ENCODE assay signal across 9 cellular contexts in genomic region chr22:21000215-21000986, GRCh38. TPM values are rescaled to one million over a fixed set of nuclear protein-coding genes. Genes with fewer than 3 reads are reported as not detected.
A peak's percentile ranks its signal among the peaks of the same experiment; 100 is the strongest.
DNase-seq lines count a peak whose midpoint lies in the region; ATAC-seq, FAIRE-seq and TF ChIP-seq lines count a peak whose summit lies in the region.
"Had no signal": no experiment of that assay in that cellular context is flagged by ENCODE, and none has a peak within 500 bp of the region (broad histone marks: within the 10 kb centered on the region; RNA-seq: fewer than 3 reads in every experiment).

No MANE protein-coding gene starts in this region.

- H3K9me3 ChIP-seq in PC-3 (ENCODE audit: low read length) (no peaks in the 10 kb centered on the region), pancreas (no peaks in the 10 kb centered on the region)

- ATAC-seq in PC-3 = peak; percentile 6; the same call in 1 of the 2 replicates
- ATAC-seq in effector memory CD8-positive, alpha-beta T cell (replicated peaks) = no peak
- ATAC-seq in pancreas = no peak
- no peak for ATAC-seq in HG03432 (IDR thresholded peaks at IDR 0.05; ENCODE audit: unreplicated experiment)
- no peak for ATAC-seq in HG02970 (IDR thresholded peaks at IDR 0.05; ENCODE audit: low FRiP score, unreplicated experiment)
- ATAC-seq in HG02840 (IDR thresholded peaks at IDR 0.05; ENCODE audit: low FRiP score, unreplicated experiment) = no peak

- peak overlapping the region; percentile 100 for H3K4me2 ChIP-seq in PC-3 (ENCODE audit: low read length)

- H3K27ac ChIP-seq in PC-3 (ENCODE audit: low read length) (no peak overlapping the region), pancreas (peak overlapping the region in 3 of 4 donors; percentile 98 to 99 (median 99))

- peak overlapping the region; percentile 96 for H3K9ac ChIP-seq in PC-3 (ENCODE audit: low read length)

- H3F3A ChIP-seq in PC-3 (ENCODE audit: low read length, unreplicated experiment) = no peaks in the 10 kb centered on the region

- H4K20me1 ChIP-seq in PC-3 (ENCODE audit: low read length) = no peaks in the 10 kb centered on the region

- TF ChIP-seq CTCF in GM06990 (IDR thresholded peaks at IDR 0.05; ENCODE audit: insufficient read depth, low read length, poor library complexity, severe bottlenecking) (no peak), PC-3 (conservative IDR thresholded peaks at IDR 0.05; ENCODE audit: low read depth, low read length) (no peak), pancreas (IDR thresholded peaks at IDR 0.05) (no peak)

- FAIRE-seq in pancreas (lab: Jason Lieb, UNC) = no peak

- no peaks in the 10 kb centered on the region for H3K9me2 ChIP-seq in PC-3 (replicated peaks; ENCODE audit: low read length)

- no peaks in the 10 kb centered on the region for H3K27me3 Mint-ChIP-seq in effector memory CD8-positive, alpha-beta T cell

- no TSS peak for BruUV-seq in PC-3 (replicated peaks; lab: Mats Ljungman, UMichigan)

- H3K4me1 ChIP-seq in PC-3 (ENCODE audit: insufficient read depth, low read length) (peaks cover 24% of the 10 kb centered on the region), pancreas (peaks cover 0 to 24% (median 22%) of the 10 kb centered on the region in 3 donors)

- peak overlapping the region; percentile 93 to 97 for H3K4me3 Mint-ChIP-seq in effector memory CD8-positive, alpha-beta T cell

- H3K27me3 ChIP-seq in GM06990 (replicated peaks; ENCODE audit: control insufficient read depth, insufficient read depth, low read length) (no peaks in the 10 kb centered on the region), PC-3 (ENCODE audit: low read length) (no peaks in the 10 kb centered on the region), pancreas (no peaks in the 10 kb centered on the region)

- WGBS in pancreas, 2 donors = 38 to 41% methylated on average over 20 to 21 of the region's 21 CpGs

- H3K36me3 ChIP-seq in GM06990 (ENCODE audit: control insufficient read depth, insufficient read depth, low read length) (peaks cover 24% of the 10 kb centered on the region), PC-3 (ENCODE audit: low read depth, low read length) (peaks cover 6% of the 10 kb centered on the region; the same call in 1 of the 2 replicates), pancreas (peaks cover 0 to 13% (median 5%) of the 10 kb centered on the region in 3 donors)

- no peak overlapping the region for H2AFZ ChIP-seq in PC-3 (ENCODE audit: low read length)

- CTCF ChIA-PET in PC-3 (lab: Charles Lee) = no interaction called here

- POLR2A ChIA-PET in PC-3 (lab: Charles Lee; ENCODE audit: unreplicated experiment) = no interaction called here

- peaks cover 36% of the 10 kb centered on the region for H3K79me2 ChIP-seq in PC-3 (ENCODE audit: low read length)

- H3K27ac Mint-ChIP-seq in effector memory CD8-positive, alpha-beta T cell = peak overlapping the region; percentile 99 to 100

- H3K9me3 Mint-ChIP-seq in effector memory CD8-positive, alpha-beta T cell = no peaks in the 10 kb centered on the region

- DNase-seq in GM06990 (ENCODE audit: extremely low read depth, insufficient read length) = no peak
- DNase-seq in PC-3 = peak; percentile 9
- no peak for DNase-seq in effector memory CD8-positive, alpha-beta T cell
- DNase-seq in pancreas = peak in 1 of 6 donors; percentile 54
- no peak for DNase-seq in stimulated activated naive CD4-positive, alpha-beta T cell (lab: John Stamatoyannopoulos, UW)

- H3K4me3 ChIP-seq in GM06990 (replicated peaks; ENCODE audit: low read depth, low read length) (peak overlapping the region; percentile 81), PC-3 (ENCODE audit: low read length) (peak overlapping the region; percentile 92), pancreas (peak overlapping the region in 3 of 4 donors; percentile 60 to 74 (median 72))

- H3K4me1 Mint-ChIP-seq in effector memory CD8-positive, alpha-beta T cell (ENCODE audit: low read depth in 2 of 2) = peaks cover 22 to 27% of the 10 kb centered on the region in 2 donors

- intact Hi-C loops in PC-3 (cut with micrococcal nuclease) (no loop called here), pancreas (cut with DNase I) (no loop called here)

- peaks cover 55% of the 10 kb centered on the region for H3K36me3 Mint-ChIP-seq in effector memory CD8-positive, alpha-beta T cell (ENCODE audit: insufficient read depth)

RNA-seq across cellular contexts. Expression of gene THAP7, which starts 1.5 kb away (rescaled TPM):
- total RNA-seq in PC-3 (2014; rRNA removed) (43.0 and 44.3 TPM in 2 replicates), pancreas (10 to 100 TPM in 5 of 6 donors, 1 to 10 TPM in 1; 9.0 to 16.0 (median 13.0) TPM)
- 10 to 100 TPM; 52.1 to 54.9 TPM for polyA plus RNA-seq in pancreas

RNA-seq across cellular contexts. Expression of gene P2RX6, which starts 14.6 kb away (rescaled TPM):
- 1.1 TPM in 1 of 2 replicates, not detected in the other for total RNA-seq in PC-3 (2014; rRNA removed)
- total RNA-seq in pancreas = under 1 TPM in 5 of 6 donors, not detected in 1; 0.09 to 0.40 (median 0.37) TPM
- polyA plus RNA-seq in pancreas = 1 to 10 TPM in 1 of 2 donors, under 1 TPM in 1; 0.57 to 2.9 TPM

RNA-seq across cellular contexts. Expression of gene LZTR1, which starts 18.3 kb away (rescaled TPM):
- 41.0 and 49.3 TPM in 2 replicates for total RNA-seq in PC-3 (2014; rRNA removed)
- total RNA-seq in pancreas = 10 to 100 TPM; 15.0 to 42.0 (median 21.8) TPM
- polyA plus RNA-seq in pancreas = 10 to 100 TPM; 53.4 to 56.2 TPM

RNA-seq across cellular contexts. Expression of gene SLC7A4, which starts 32.0 kb away (rescaled TPM):
- not detected in 2 replicates for total RNA-seq in PC-3 (2014; rRNA removed)
- under 1 TPM in 5 of 6 donors, not detected in 1; 0.09 to 0.28 (median 0.18) TPM for total RNA-seq in pancreas
- 1 to 10 TPM in 1 of 2 donors, under 1 TPM in 1; 0.68 to 1.4 TPM for polyA plus RNA-seq in pancreas
- total RNA-seq: T-helper 1 cell treated with Interleukin-12 subunit alpha and Interleukin-12 subunit beta and Interleukin-4 antibody, amounts not matched to agents 30 ng/mL and 1 ng/mL, for 36 hours had no signal

RNA-seq across cellular contexts. Expression of gene AIFM3, which starts 33.3 kb away (rescaled TPM):
- total RNA-seq in PC-3 (2014; rRNA removed) (0.98 and 1.5 TPM in 2 replicates), pancreas (1 to 10 TPM in 4 of 6 donors, under 1 TPM in 2; 0.63 to 2.3 (median 1.1) TPM)
- 1 to 10 TPM; 1.4 to 4.5 TPM for polyA plus RNA-seq in pancreas
- total RNA-seq: T-helper 1 cell treated with Interleukin-12 subunit alpha and Interleukin-12 subunit beta and Interleukin-4 antibody, amounts not matched to agents 30 ng/mL and 1 ng/mL, for 36 hours had no signal
